2 cellular contexts compared by ENCODE assay signal in genomic region chr4:138438608-138439007, GRCh38.
A peak's percentile ranks its signal among the peaks of the same experiment; 100 is the strongest.
TF ChIP-seq lines count a peak whose summit lies in the region.

No MANE protein-coding gene starts in this region.

TF ChIP-seq in HEK293, 187 proteins besides CTCF, POLR2A, EP300 and RAD21:
- TF ChIP-seq ZNF610 (tag by site-specific recombination; IDR thresholded peaks at IDR 0.05; ENCODE audit: borderline replicate concordance) (no peak), ZNF580 (tag by site-specific recombination; IDR thresholded peaks at IDR 0.05) (no peak), FEZF1 (tag by site-specific recombination; IDR thresholded peaks at IDR 0.05) (peak; percentile 84), ZEB2 (tag by site-specific recombination; IDR thresholded peaks at IDR 0.05) (no peak), KLF16 (tag by site-specific recombination; IDR thresholded peaks at IDR 0.05) (no peak), TRIM28 (IDR thresholded peaks at IDR 0.05; ENCODE audit: borderline replicate concordance, low read length) (0 out of 2 replicates have a peak, but pooled peaks have one; percentile 21), REST (tag by site-specific recombination; IDR thresholded peaks at IDR 0.05) (no peak), YY2 (tag by site-specific recombination; IDR thresholded peaks at IDR 0.05) (no peak), KLF1 (tag by site-specific recombination; IDR thresholded peaks at IDR 0.05) (no peak), ZNF558 (tag by site-specific recombination; IDR thresholded peaks at IDR 0.05) (no peak), ZNF792 (tag by site-specific recombination; IDR thresholded peaks at IDR 0.05) (no peak), INSM2 (tag by site-specific recombination; IDR thresholded peaks at IDR 0.05) (no peak), ZNF843 (tag by site-specific recombination; IDR thresholded peaks at IDR 0.05) (no peak), ZNF449 (tag by site-specific recombination; IDR thresholded peaks at IDR 0.05) (peak; percentile 86), SP3 (tag by site-specific recombination; IDR thresholded peaks at IDR 0.05) (no peak), ZBTB44 (tag by site-specific recombination; IDR thresholded peaks at IDR 0.05) (peak; percentile 63; the same call in 1 of the 2 replicates), ZIC2 (tag by site-specific recombination; IDR thresholded peaks at IDR 0.05) (0 out of 2 replicates have a peak, but pooled peaks have one; percentile 18)

TF ChIP-seq in SK-N-SH, 30 proteins besides CTCF, POLR2A, EP300 and RAD21 (continued from another document):
- TF ChIP-seq PBX3 (IDR thresholded peaks at IDR 0.05) (no peak), MAX (IDR thresholded peaks at IDR 0.05; ENCODE audit: low read depth) (no peak), SMC3 (IDR thresholded peaks at IDR 0.05; ENCODE audit: low read depth, low read length) (no peak), NRF1 (IDR thresholded peaks at IDR 0.05; ENCODE audit: low read depth, low read length) (no peak)
